6 cellular contexts compared by ENCODE assay signal in the genomic region with DNA sequence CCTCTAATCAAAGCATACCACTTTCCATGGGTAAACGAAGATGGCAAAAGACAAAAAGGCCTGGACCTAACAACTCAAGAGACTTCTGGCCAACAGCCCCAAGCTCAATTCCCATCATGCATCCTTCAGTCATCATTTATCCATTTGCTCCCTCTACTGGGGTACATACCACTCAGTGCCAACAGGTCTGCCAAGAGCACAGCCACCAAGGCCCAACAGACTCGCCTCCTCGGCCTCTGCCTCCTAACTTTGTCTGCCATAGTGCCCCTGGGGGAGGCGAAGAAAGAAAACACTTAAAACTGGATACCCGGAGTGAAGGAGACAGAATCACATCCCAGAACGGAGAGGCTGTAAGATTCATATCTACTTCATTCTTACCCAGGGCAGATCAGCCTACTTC. TPM values are rescaled to one million over a fixed set of nuclear protein-coding genes. Genes with fewer than 3 reads are reported as not detected.
A peak's percentile ranks its signal among the peaks of the same experiment; 100 is the strongest.
DNase-seq lines count a peak whose midpoint lies in the region; ATAC-seq and TF ChIP-seq lines count a peak whose summit lies in the region.

No MANE protein-coding gene starts in this region.

- no peaks in the 10 kb centered on the region for H3K27me3 Mint-ChIP-seq in naive B cell

- H3K36me3 Mint-ChIP-seq in naive B cell, result peaks cover 0 to 21% of the 10 kb centered on the region in 2 donors

- DNase-seq in AG09309 (ENCODE audit: low read depth) (no peak), HuH-7 (ENCODE audit: low spot score) (peak; percentile 28), astrocyte of the hippocampus (ENCODE audit: low read depth, low spot score) (peak; percentile 43), naive B cell (no peak), T-helper 9 cell (no peak)

- peaks cover 43 to 58% (median 45%) of the 10 kb centered on the region in 3 donors for H3K4me1 Mint-ChIP-seq in naive B cell

- peak overlapping the region; percentile 99 for H3K4me3 ChIP-seq in AG09309 (ENCODE audit: control insufficient read depth, low read depth, low read length)

- peak; percentile 27 for TF ChIP-seq CTCF in AG09309 (IDR thresholded peaks at IDR 0.05; ENCODE audit: control insufficient read depth, insufficient read depth, low read depth, low read length, missing control alignments)

- no peaks in the 10 kb centered on the region for H3K9me3 Mint-ChIP-seq in naive B cell

- ATAC-seq in naive B cell (ENCODE audit: low read depth in 2 of 2) (no peak), HG03097 (IDR thresholded peaks at IDR 0.05; ENCODE audit: low FRiP score, unreplicated experiment) (no peak)

- peak overlapping the region; percentile 66 to 98 (median 95) for H3K4me3 Mint-ChIP-seq in naive B cell

- peak overlapping the region in 5 of 6 donors; percentile 21 to 97 (median 91) for H3K27ac Mint-ChIP-seq in naive B cell

RNA-seq across cellular contexts. Expression of a gene that starts 1.1 kb away (rescaled TPM):
- polyA plus RNA-seq in naive B cell (ENCODE audit: low read depth in 6 of 6), result 10 to 100 TPM in 5 of 6 donors, 1 to 10 TPM in 1; 7.1 to 13.4 (median 12.5) TPM

RNA-seq across cellular contexts. Expression of a gene that starts 11.7 kb away (rescaled TPM):
- polyA plus RNA-seq in naive B cell (ENCODE audit: low read depth in 6 of 6), result 10 to 100 TPM; 36.7 to 50.0 (median 46.2) TPM

RNA-seq across cellular contexts. Expression of a gene that starts 25.2 kb away (rescaled TPM):
- polyA plus RNA-seq in naive B cell (ENCODE audit: low read depth in 6 of 6), result 10 to 100 TPM in 4 of 6 donors, 1 to 10 TPM in 2; 8.1 to 12.8 (median 11.1) TPM

RNA-seq across cellular contexts. Expression of a gene that starts 28.8 kb away (rescaled TPM):
- 10 to 100 TPM; 11.7 to 26.8 (median 16.4) TPM for polyA plus RNA-seq in naive B cell (ENCODE audit: low read depth in 6 of 6)

RNA-seq across cellular contexts. Expression of a gene that starts 37.3 kb away (rescaled TPM):
- 100 to 1,000 TPM in 1 of 6 donors, 10 to 100 TPM in 5; 45.6 to 103 (median 73.6) TPM for polyA plus RNA-seq in naive B cell (ENCODE audit: low read depth in 6 of 6)

Comparison
In these comparisons a context has a peak if more than half of its experiments do, and no peak if none do; other contexts are left out.
1. DNase-seq: peak in HuH-7 (single experiment) and astrocyte of the hippocampus (single experiment); none in AG09309 (single experiment), naive B cell (single experiment) and T-helper 9 cell (single experiment).